18 cellular contexts compared by ENCODE assay signal in genomic region chr6:21208114-21208795, GRCh38.
A peak's percentile ranks its signal among the peaks of the same experiment; 100 is the strongest.
DNase-seq lines count a peak whose midpoint lies in the region; ATAC-seq lines count a peak whose summit lies in the region.
"Had no signal": no experiment of that assay in that cellular context is flagged by ENCODE, and none has a peak within 500 bp of the region (broad histone marks: within the 10 kb centered on the region; RNA-seq: fewer than 3 reads in every experiment).

No MANE protein-coding gene starts in this region.

- no peak overlapping the region for H3K9ac ChIP-seq in mesenchymal stem cell (ENCODE audit: low read length)
- H3K9ac ChIP-seq: parathyroid adenoma had no signal

- WGBS in mesenchymal stem cell, result 83% methylated on average over 6 of the region's 9 CpGs

- no peak overlapping the region for H2AFZ ChIP-seq in mesenchymal stem cell (ENCODE audit: low read depth, low read length)
- H2AFZ ChIP-seq: parathyroid adenoma had no signal

- ATAC-seq in GM18861 (IDR thresholded peaks at IDR 0.05; ENCODE audit: unreplicated experiment) (peak; percentile 71), GM21528 (IDR thresholded peaks at IDR 0.05; ENCODE audit: low FRiP score, unreplicated experiment) (peak; percentile 56), HG03432 (IDR thresholded peaks at IDR 0.05; ENCODE audit: unreplicated experiment) (peak; percentile 63)
- ATAC-seq: activated CD8-positive, alpha-beta T cell treated with anti-CD3 and anti-CD28 coated beads, Interleukin-2, amount 10 ng/mL, durations not matched to agents 7 days and 5 days; stimulated activated naive CD8-positive, alpha-beta T cell treated with anti-CD3 and anti-CD28 coated beads, Interleukin-15, amount 100 ng/mL, for 72 hours had no signal

- H3K18ac ChIP-seq in mesenchymal stem cell (ENCODE audit: low read depth in 1 of 2, low read length in 2 of 2), result no peak overlapping the region

- H3K27ac ChIP-seq in mesenchymal stem cell (ENCODE audit: low read length, poor library complexity, severe bottlenecking), result peak overlapping the region; percentile 6
- H3K27ac ChIP-seq: cardiac muscle cell, parathyroid adenoma had no signal

- no peaks in the 10 kb centered on the region for H3K27me3 ChIP-seq in mesenchymal stem cell (ENCODE audit: control insufficient read depth in 1 of 2, insufficient read depth in 1 of 2, low read length in 2 of 2)
- H3K27me3 ChIP-seq: cardiac muscle cell had no signal

- H3K4me2 ChIP-seq in mesenchymal stem cell (ENCODE audit: low read length, poor library complexity, severe bottlenecking), result no peak overlapping the region

- no peaks in the 10 kb centered on the region for H3K4me1 ChIP-seq in mesenchymal stem cell (ENCODE audit: control insufficient read depth, insufficient read depth, low read depth, low read length)
- H3K4me1 ChIP-seq: parathyroid adenoma had no signal

- H3K23ac ChIP-seq in mesenchymal stem cell (ENCODE audit: low read length in 2 of 2), result no peak overlapping the region

- H2AK5ac ChIP-seq in mesenchymal stem cell (ENCODE audit: low read length, severe bottlenecking), result no peak overlapping the region

- no peak overlapping the region for H3K4me3 ChIP-seq in mesenchymal stem cell (ENCODE audit: insufficient read depth in 1 of 2, low read depth in 1 of 2, low read length in 2 of 2)
- H3K4me3 ChIP-seq: cardiac muscle cell had no signal

- no peak overlapping the region for H2BK12ac ChIP-seq in mesenchymal stem cell (ENCODE audit: low read length in 2 of 2)

- H2BK5ac ChIP-seq in mesenchymal stem cell (ENCODE audit: low read depth, low read length, poor library complexity, severe bottlenecking), result no peak overlapping the region

- H2BK15ac ChIP-seq in mesenchymal stem cell (ENCODE audit: low read depth, poor library complexity, severe bottlenecking), result no peak overlapping the region

- no peak overlapping the region for H3K14ac ChIP-seq in mesenchymal stem cell (ENCODE audit: low read length in 2 of 2)

- DNase-seq in mesenchymal stem cell, result no peak
- no peak for DNase-seq in activated CD4-positive, alpha-beta T cell treated with anti-CD3 and anti-CD28 coated beads for 1 hour
- DNase-seq in NCI-H2171 (lab: John Stamatoyannopoulos, UW), result no peak
- no peak for DNase-seq in nucleus accumbens (lab: John Stamatoyannopoulos, UW)
- DNase-seq in DMS 273 (lab: John Stamatoyannopoulos, UW; ENCODE audit: unreplicated experiment), result no peak
- DNase-seq: activated CD8-positive, alpha-beta T cell treated with anti-CD3 and anti-CD28 coated beads, Interleukin-2, amount 10 ng/mL, durations not matched to agents 7 days and 5 days; activated naive CD4-positive, alpha-beta T cell treated with anti-CD3 and anti-CD28 coated beads, Interleukin-2, amount 50 U/mL, for 16 hours; CD4-positive, alpha-beta T cell; hippocampal formation; Kasumi-1; NCI-H2171 treated with DMSO at 0.1 percent for 48 hours; stimulated activated CD4-positive, alpha-beta T cell treated with anti-CD3 and anti-CD28 coated beads, Interleukin-1b, Interleukin-23, amount 100 ng/mL, for 48 hours; stimulated activated naive CD8-positive, alpha-beta T cell treated with anti-CD3 and anti-CD28 coated beads, Interleukin-15, amount 100 ng/mL, for 72 hours had no signal

- no peak overlapping the region for H2BK120ac ChIP-seq in mesenchymal stem cell (ENCODE audit: low read depth, low read length)

- no peaks in the 10 kb centered on the region for H3K36me3 ChIP-seq in mesenchymal stem cell (ENCODE audit: control insufficient read depth in 1 of 2, insufficient read depth in 2 of 2, low read depth in 1 of 2, low read length in 2 of 2)
- H3K36me3 ChIP-seq: cardiac muscle cell had no signal

- H4K8ac ChIP-seq in mesenchymal stem cell (ENCODE audit: low read length), result no peak overlapping the region

- H3K4ac ChIP-seq in mesenchymal stem cell (ENCODE audit: low read depth in 1 of 2, low read length in 2 of 2), result no peak overlapping the region

- no peaks in the 10 kb centered on the region for H3K79me1 ChIP-seq in mesenchymal stem cell (replicated peaks; ENCODE audit: low read length, poor library complexity, severe bottlenecking)

- H4K91ac ChIP-seq in mesenchymal stem cell (ENCODE audit: low read length), result no peak overlapping the region

- H3K9me3 ChIP-seq in mesenchymal stem cell (ENCODE audit: control insufficient read depth, low read length), result peaks cover 9% of the 10 kb centered on the region
